In genomic region chr1:4411862-4412261, GRCh38 we compare ENCODE assay signal across 16 cellular contexts.
A peak's percentile ranks its signal among the peaks of the same experiment; 100 is the strongest.
DNase-seq lines count a peak whose midpoint lies in the region; ATAC-seq and TF ChIP-seq lines count a peak whose summit lies in the region.
"Had no signal": no experiment of that assay in that cellular context is flagged by ENCODE, and none has a peak within 500 bp of the region (broad histone marks: within the 10 kb centered on the region; RNA-seq: fewer than 3 reads in every experiment).

No MANE protein-coding gene starts in this region.

- DNase-seq in Right ventricle myocardium inferior (ENCODE audit: missing footprints) = peak; percentile 60
- no peak for DNase-seq in heart right ventricle
- peak; percentile 70 for DNase-seq in LNCaP clone FGC (ENCODE audit: low read depth)
- DNase-seq in testis = peak; percentile 74
- DNase-seq in stimulated activated CD4-positive, alpha-beta T cell treated with anti-CD3 and anti-CD28 coated beads, Interleukin-4, amount 100 ng/mL, for 4 hours = no peak
- DNase-seq in adrenal gland = no peak
- no peak for DNase-seq in GM13977 (ENCODE audit: low spot score)
- DNase-seq: Calu3; CD4-positive, CD25-positive, alpha-beta regulatory T cell; DMS53; GM23248; KBM-7 had no signal

- WGBS in heart right ventricle, 2 donors = 91% methylated on average over 15 of the region's 15 CpGs
- WGBS in testis, 2 donors = 45 to 72% methylated on average over 15 of the region's 15 CpGs
- 86 to 89% (median 88%) methylated on average over 15 of the region's 15 CpGs for WGBS in adrenal gland, 4 donors

- intact Hi-C loops in Right ventricle myocardium inferior (cut with DNase I) = no loop called here
- intact Hi-C loops in heart right ventricle (cut with DNase I) = no loop called here
- intact Hi-C loops in testis (cut with DNase I; ENCODE audit: low total_unique reads) = no loop called here
- intact Hi-C loops in adrenal gland (cut with DNase I) = no loop called here

- TF ChIP-seq POLR2A in testis (IDR thresholded peaks at IDR 0.05) = no peak
- TF ChIP-seq POLR2A in adrenal gland (IDR thresholded peaks at IDR 0.05) = no peak

- no peaks in the 10 kb centered on the region for H3K36me3 ChIP-seq in heart right ventricle
- no peaks in the 10 kb centered on the region for H3K36me3 ChIP-seq in testis (ENCODE audit: low read depth, missing control alignments)
- H3K36me3 ChIP-seq in adrenal gland (replicated peaks in 1 of 2) = no peaks in the 10 kb centered on the region

- H3K4me3 ChIP-seq in heart right ventricle (no peak overlapping the region), LNCaP clone FGC (ENCODE audit: low read depth, low read length) (peak overlapping the region; percentile 37), testis (peak overlapping the region; percentile 21 to 44), adrenal gland (no peak overlapping the region)
- H3K4me3 ChIP-seq: A549, GM23248 had no signal

- H3K27me3 ChIP-seq in heart right ventricle (peaks cover 0 to 5% (median 0%) of the 10 kb centered on the region in 7 donors), testis (no peaks in the 10 kb centered on the region), adrenal gland (no peaks in the 10 kb centered on the region)

- in situ Hi-C loops in GM13977 (cut with MboI; ENCODE audit: low pct_unique_long_range_greater_than_20kb, low sequenced_read_pairs, unreplicated experiment) = no loop called here

- ATAC-seq in Right ventricle myocardium inferior (no peak), heart right ventricle (no peak)
- ATAC-seq: A549, HCT116 had no signal

- TF ChIP-seq CTCF in heart right ventricle (IDR thresholded peaks at IDR 0.05) = no peak
- no peak for TF ChIP-seq CTCF in LNCaP clone FGC (IDR thresholded peaks at IDR 0.05; ENCODE audit: control insufficient read depth, extremely low read depth, insufficient read depth)
- TF ChIP-seq CTCF in VCaP (conservative IDR thresholded peaks at IDR 0.05) = no peak
- no peak for TF ChIP-seq CTCF in testis (IDR thresholded peaks at IDR 0.05)
- no peak for TF ChIP-seq CTCF in adrenal gland (IDR thresholded peaks at IDR 0.05)
- TF ChIP-seq CTCF in GM13977 (IDR thresholded peaks at IDR 0.05; ENCODE audit: extremely low read depth, insufficient read depth, missing control alignments) = no peak

- H3K27ac ChIP-seq in heart right ventricle (no peak overlapping the region), VCaP (0 out of 2 replicates have a peak overlapping the region, but pooled peaks have one; percentile 14), testis (no peak overlapping the region), adrenal gland (no peak overlapping the region)
- H3K27ac ChIP-seq: A549, GM23248, HL-60 had no signal

- H3K9me3 ChIP-seq in heart right ventricle = peaks cover 0 to 19% (median 3%) of the 10 kb centered on the region in 11 donors
- no peaks in the 10 kb centered on the region for H3K9me3 ChIP-seq in testis
- H3K9me3 ChIP-seq in adrenal gland (replicated peaks in 1 of 3) = no peaks in the 10 kb centered on the region
- H3K9me3 ChIP-seq: A549 had no signal

- H3K4me1 ChIP-seq in heart right ventricle = peaks cover 0 to 14% (median 0%) of the 10 kb centered on the region in 9 donors
- H3K4me1 ChIP-seq in testis = no peaks in the 10 kb centered on the region
- H3K4me1 ChIP-seq in adrenal gland (replicated peaks in 1 of 2) = no peaks in the 10 kb centered on the region
- H3K4me1 ChIP-seq: A549 had no signal

Comparison
In these comparisons a context has a peak if more than half of its experiments do, and no peak if none do; other contexts are left out.
1. DNase-seq: peak in Right ventricle myocardium inferior (single experiment), LNCaP clone FGC (single experiment) and testis (single experiment); none in heart right ventricle (0 of 2), stimulated activated CD4-positive, alpha-beta T cell treated with anti-CD3 and anti-CD28 coated beads, Interleukin-4, amount 100 ng/mL, for 4 hours (0 of 2), adrenal gland (0 of 7) and GM13977 (single experiment).
2. H3K4me3 ChIP-seq: peak in LNCaP clone FGC (single experiment) and testis (2 of 2); none in heart right ventricle (0 of 10) and adrenal gland (0 of 4).